1 cellular context compared by ENCODE assay signal in the genomic region with DNA sequence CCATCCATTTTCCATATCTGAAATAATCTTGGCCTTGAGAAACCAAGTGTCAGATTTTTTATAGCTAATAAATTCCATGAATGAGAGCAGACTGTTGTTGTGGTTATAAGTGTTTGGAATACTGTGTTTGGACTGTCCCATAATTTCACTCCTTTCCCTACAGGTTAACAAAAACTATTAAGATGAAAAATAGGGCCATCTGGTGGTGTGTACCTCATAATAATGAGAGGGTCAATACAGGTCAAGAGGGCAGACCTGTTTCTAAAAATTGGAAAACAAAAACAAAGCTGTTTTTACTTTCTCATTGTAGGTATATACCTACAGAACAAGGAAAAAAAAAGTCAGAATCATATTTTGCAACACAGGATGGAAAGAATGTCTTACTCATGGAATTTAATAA.
TF ChIP-seq lines count a peak whose summit lies in the region.

No MANE protein-coding gene starts in this region.

TF ChIP-seq in K562, 482 proteins besides CTCF, POLR2A, EP300 and RAD21 (continued from another document):
- TF ChIP-seq, protein P1, sequence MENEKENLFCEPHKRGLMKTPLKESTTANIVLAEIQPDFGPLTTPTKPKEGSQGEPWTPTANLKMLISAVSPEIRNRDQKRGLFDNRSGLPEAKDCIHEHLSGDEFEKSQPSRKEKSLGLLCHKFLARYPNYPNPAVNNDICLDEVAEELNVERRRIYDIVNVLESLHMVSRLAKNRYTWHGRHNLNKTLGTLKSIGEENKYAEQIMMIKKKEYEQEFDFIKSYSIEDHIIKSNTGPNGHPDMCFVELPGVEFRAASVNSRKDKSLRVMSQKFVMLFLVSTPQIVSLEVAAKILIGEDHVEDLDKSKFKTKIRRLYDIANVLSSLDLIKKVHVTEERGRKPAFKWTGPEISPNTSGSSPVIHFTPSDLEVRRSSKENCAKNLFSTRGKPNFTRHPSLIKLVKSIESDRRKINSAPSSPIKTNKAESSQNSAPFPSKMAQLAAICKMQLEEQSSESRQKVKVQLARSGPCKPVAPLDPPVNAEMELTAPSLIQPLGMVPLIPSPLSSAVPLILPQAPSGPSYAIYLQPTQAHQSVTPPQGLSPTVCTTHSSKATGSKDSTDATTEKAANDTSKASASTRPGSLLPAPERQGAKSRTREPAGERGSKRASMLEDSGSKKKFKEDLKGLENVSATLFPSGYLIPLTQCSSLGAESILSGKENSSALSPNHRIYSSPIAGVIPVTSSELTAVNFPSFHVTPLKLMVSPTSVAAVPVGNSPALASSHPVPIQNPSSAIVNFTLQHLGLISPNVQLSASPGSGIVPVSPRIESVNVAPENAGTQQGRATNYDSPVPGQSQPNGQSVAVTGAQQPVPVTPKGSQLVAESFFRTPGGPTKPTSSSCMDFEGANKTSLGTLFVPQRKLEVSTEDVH (IDR thresholded peaks at IDR 0.05; ENCODE audit: low read depth, partially characterized antibody), result no peak
- TF ChIP-seq ZNF780A (CRISPR knock-in tag; IDR thresholded peaks at IDR 0.05) (no peak), HDAC8 (tag; IDR thresholded peaks at IDR 0.05) (no peak)
TF ChIP-seq in K562: peak in this region for 0.
